Comparison of ENCODE assay signal across 9 cellular contexts in the genomic region with DNA sequence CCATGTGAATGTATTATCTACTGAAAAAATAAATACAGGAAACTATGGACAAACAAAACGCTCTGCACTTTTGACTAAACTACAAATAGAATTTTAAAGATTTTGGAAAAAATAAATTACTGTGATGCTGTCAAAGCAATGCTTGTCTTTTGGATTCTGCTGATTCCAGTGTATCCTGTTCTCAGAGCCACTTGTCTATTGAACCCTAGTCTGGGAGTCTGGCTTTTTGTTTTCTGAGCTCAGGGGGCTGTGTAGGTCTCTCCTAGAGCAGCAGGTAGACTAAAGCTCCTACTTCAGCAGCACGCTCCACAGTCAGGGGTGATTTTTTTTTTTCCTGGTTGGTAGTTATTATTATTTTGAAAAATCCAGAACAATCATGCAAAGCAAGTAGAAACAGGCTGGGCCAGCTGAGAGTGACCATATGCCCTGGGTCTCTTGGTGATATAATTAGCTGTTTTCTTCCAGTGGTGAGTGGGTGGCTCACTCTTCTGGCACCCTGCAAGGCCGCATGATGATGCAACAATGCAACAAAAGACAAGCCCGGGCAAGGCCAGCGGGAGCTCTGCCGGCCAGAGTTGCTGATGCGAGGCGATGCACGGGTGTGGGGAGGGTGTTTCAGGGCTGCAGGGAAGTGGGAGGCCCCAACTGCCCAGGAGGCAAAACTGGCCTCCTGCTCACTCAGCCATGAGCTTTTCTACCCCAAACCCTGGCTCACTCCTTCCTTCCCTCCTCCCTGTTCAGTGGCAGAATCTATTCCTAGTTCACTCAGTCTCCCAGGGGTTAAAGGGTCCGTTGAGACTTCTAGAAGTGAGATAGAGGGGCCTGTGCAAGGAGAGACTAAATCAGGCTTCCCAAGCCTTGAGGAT. TPM values are rescaled to one million over a fixed set of nuclear protein-coding genes. Genes with fewer than 3 reads are reported as not detected.
DNase-seq lines count a peak whose midpoint lies in the region; ATAC-seq and TF ChIP-seq lines count a peak whose summit lies in the region.
"Had no signal": no experiment of that assay in that cellular context is flagged by ENCODE, and none has a peak within 500 bp of the region (broad histone marks: within the 10 kb centered on the region; RNA-seq: fewer than 3 reads in every experiment).

No MANE protein-coding gene starts in this region.

- DNase-seq in A673 (ENCODE audit: low spot score) (peak; percentile 72), NCI-H2107 (lab: John Stamatoyannopoulos, UW) (peak; percentile 66), amniotic stem cell (lab: John Stamatoyannopoulos, UW) (peak; percentile 78), right cardiac atrium (peak; percentile 87 to 92 (median 91)), sciatic nerve (ENCODE audit: low spot score) (peak; percentile 87)
- DNase-seq: DND-41 had no signal

- TF ChIP-seq CTCF in A673 (conservative IDR thresholded peaks at IDR 0.05; ENCODE audit: low read depth, low read length): no peak

- POLR2A ChIA-PET in A673 (lab: Charles Lee; ENCODE audit: low non-redundant PET): interaction anchor here (0.6 to 1.0 kb wide), 5 partner anchors 9 to 43 kb away, joined by 3 read pairs; a partner anchor contains a TSS

- H3K4me1 ChIP-seq in A673 (ENCODE audit: insufficient read depth, low read length, poor library complexity, severe bottlenecking) (peaks cover 33% of the 10 kb centered on the region), right cardiac atrium (ENCODE audit: control insufficient read depth, insufficient read depth, low read length) (no peaks in the 10 kb centered on the region)

- CTCF ChIA-PET in A673 (lab: Charles Lee): no interaction called here

- H3K4me3 ChIP-seq in A673 (ENCODE audit: low read depth, low read length, poor library complexity, severe bottlenecking) (no peak overlapping the region), right cardiac atrium (ENCODE audit: low read length) (no peak overlapping the region)

- H3K9me3 ChIP-seq in A673 (ENCODE audit: low read depth, low read length, poor library complexity, severe bottlenecking) (no peaks in the 10 kb centered on the region), right cardiac atrium (ENCODE audit: control insufficient read depth, low read length) (no peaks in the 10 kb centered on the region)

- H3K36me3 ChIP-seq in A673 (ENCODE audit: insufficient read depth, low read length, poor library complexity, severe bottlenecking): no peaks in the 10 kb centered on the region

- ATAC-seq in HG02970 (IDR thresholded peaks at IDR 0.05; ENCODE audit: low FRiP score, unreplicated experiment) (peak; percentile 82), right cardiac atrium (peak; percentile 90), sciatic nerve (peak; percentile 95), GM18858 (IDR thresholded peaks at IDR 0.05; ENCODE audit: unreplicated experiment) (no peak)

- H3K27ac ChIP-seq in A673 (ENCODE audit: low read depth, low read length, poor library complexity, severe bottlenecking): peak overlapping the region; percentile 33
- H3K27ac ChIP-seq in right cardiac atrium (ENCODE audit: low read length): no peak overlapping the region

- intact Hi-C loops in A673 (cut with micrococcal nuclease; ENCODE audit: unreplicated experiment) (no loop called here), right cardiac atrium (cut with DNase I) (no loop called here), sciatic nerve (cut with DNase I) (no loop called here)

- BruUV-seq in A673 (replicated peaks; lab: Mats Ljungman, UMichigan): no TSS peak

- 42% methylated on average over 10 of the region's 10 CpGs for WGBS in right cardiac atrium

- H3K27me3 ChIP-seq in A673 (replicated peaks; ENCODE audit: insufficient read depth, low read depth, low read length, poor library complexity) (no peaks in the 10 kb centered on the region), right cardiac atrium (ENCODE audit: control insufficient read depth, insufficient read depth) (no peaks in the 10 kb centered on the region)

- peak; percentile 29 for TF ChIP-seq POLR2A in GM18526 (IDR thresholded peaks at IDR 0.05; ENCODE audit: extremely low read depth, insufficient read length)

RNA-seq across cellular contexts. Expression of a gene that starts 11.6 kb away (rescaled TPM):
- total RNA-seq in A673 (2021): 30.4 and 33.6 TPM in 2 replicates
- total RNA-seq in right cardiac atrium: 10 to 100 TPM; 38.5 to 68.6 (median 52.9) TPM
- polyA plus RNA-seq in right cardiac atrium: 59.8 TPM
- 142 TPM for total RNA-seq in sciatic nerve

RNA-seq across cellular contexts. Expression of a gene that starts 30.7 kb away (rescaled TPM):
- 0.07 TPM in 1 of 2 replicates, not detected in the other for total RNA-seq in A673 (2021)
- under 1 TPM in 2 of 4 donors, not detected in 2; 0.06 TPM for total RNA-seq in right cardiac atrium
- polyA plus RNA-seq in right cardiac atrium: not detected
- total RNA-seq in sciatic nerve: 0.27 TPM
